ENCODE assay signal across 8 cellular contexts in genomic region chr1:218346391-218347204, GRCh38. TPM values are rescaled to one million over a fixed set of nuclear protein-coding genes. Genes with fewer than 3 reads are reported as not detected.
A peak's percentile ranks its signal among the peaks of the same experiment; 100 is the strongest.
DNase-seq lines count a peak whose midpoint lies in the region; ATAC-seq and TF ChIP-seq lines count a peak whose summit lies in the region.

No MANE protein-coding gene starts in this region.

- no peak overlapping the region for H3K27ac ChIP-seq in CD4-positive, alpha-beta T cell (ENCODE audit: low read depth, low read length)
- H3K27ac ChIP-seq in HUES6 (ENCODE audit: low read depth, low read length): no peak overlapping the region
- peak overlapping the region; percentile 47 for H3K27ac ChIP-seq in subcutaneous abdominal adipose tissue (ENCODE audit: low read depth, low read length)

- TF ChIP-seq CTCF in CD4-positive, alpha-beta T cell (IDR thresholded peaks at IDR 0.05): no peak
- TF ChIP-seq CTCF in astrocyte of the spinal cord (IDR thresholded peaks at IDR 0.05; ENCODE audit: low read depth, low read length) (no peak), kidney epithelial cell (IDR thresholded peaks at IDR 0.05; ENCODE audit: insufficient read depth, low read length, poor library complexity, severe bottlenecking) (no peak)

- peak in 1 of 10 experiments; percentile 1 for DNase-seq in CD4-positive, alpha-beta T cell
- DNase-seq in astrocyte of the spinal cord (ENCODE audit: low read depth, low spot score): peak; percentile 55
- DNase-seq in kidney epithelial cell (ENCODE audit: low read depth): no peak

- no peaks in the 10 kb centered on the region for H3K36me3 ChIP-seq in HUES6 (ENCODE audit: control insufficient read depth, insufficient read depth, low read length)
- no peaks in the 10 kb centered on the region for H3K36me3 ChIP-seq in kidney epithelial cell (ENCODE audit: control insufficient read depth, insufficient read depth, low read length)
- peaks cover 0 to 4% (median 0%) of the 10 kb centered on the region in 5 donors for H3K36me3 ChIP-seq in subcutaneous abdominal adipose tissue (ENCODE audit: control insufficient read depth in 5 of 5, insufficient read depth in 5 of 5, low read length in 5 of 5)

- H3K9ac ChIP-seq in HUES6 (ENCODE audit: low read length): peak overlapping the region; percentile 28
- H3K9ac ChIP-seq in subcutaneous abdominal adipose tissue (ENCODE audit: low read length in 5 of 5): peak overlapping the region in 4 of 5 donors; percentile 34 to 72 (median 65)

- peaks cover 43% of the 10 kb centered on the region for H3K27me3 Mint-ChIP-seq in CD4-positive, alpha-beta T cell

- POLR2A ChIA-PET in CD4-positive, alpha-beta T cell (lab: Charles Lee): interaction anchor here (1.6 kb wide), 1 partner anchor 828 kb away, joined by 5 read pairs; the partner anchor contains the start of gene LYPLAL1

- H3K4me1 Mint-ChIP-seq in CD4-positive, alpha-beta T cell (ENCODE audit: low read depth): peaks cover 42% of the 10 kb centered on the region

- in situ Hi-C loops in astrocyte of the spinal cord (cut with HindIII; ENCODE audit: low sequenced_read_pairs): no loop called here

- H3K4me3 ChIP-seq in HUES6 (ENCODE audit: low read depth, low read length) (peak overlapping the region; percentile 90), astrocyte of the spinal cord (ENCODE audit: low read depth, low read length) (peak overlapping the region; percentile 60), kidney epithelial cell (ENCODE audit: low read depth, low read length) (peak overlapping the region; percentile 87), subcutaneous abdominal adipose tissue (ENCODE audit: low read depth in 1 of 5, low read length in 5 of 5) (peak overlapping the region; percentile 73 to 84 (median 77))

- peaks cover 26% of the 10 kb centered on the region for H3K27me3 ChIP-seq in CD4-positive, alpha-beta T cell (ENCODE audit: control insufficient read depth, insufficient read depth, low read length)
- H3K27me3 ChIP-seq in HUES6 (ENCODE audit: control insufficient read depth, insufficient read depth, low read length) (peaks cover 50% of the 10 kb centered on the region), kidney epithelial cell (ENCODE audit: control insufficient read depth, insufficient read depth, low read length) (no peaks in the 10 kb centered on the region), subcutaneous abdominal adipose tissue (ENCODE audit: control insufficient read depth in 5 of 5, insufficient read depth in 4 of 5, low read length in 5 of 5) (no peaks in the 10 kb centered on the region)

- H3K9me3 ChIP-seq in CD4-positive, alpha-beta T cell (ENCODE audit: control insufficient read depth, low read length): no peaks in the 10 kb centered on the region
- no peaks in the 10 kb centered on the region for H3K9me3 ChIP-seq in HUES6 (ENCODE audit: control insufficient read depth, insufficient read depth, low read depth, low read length)
- H3K9me3 ChIP-seq in subcutaneous abdominal adipose tissue (ENCODE audit: control insufficient read depth in 5 of 5, low read length in 5 of 5): no peaks in the 10 kb centered on the region

- no peak for ATAC-seq in CD4-positive, alpha-beta T cell (ENCODE audit: poor library complexity)
- ATAC-seq in HG02981 (IDR thresholded peaks at IDR 0.05; ENCODE audit: unreplicated experiment) (no peak), HG02840 (IDR thresholded peaks at IDR 0.05; ENCODE audit: low FRiP score, unreplicated experiment) (no peak), GM21737 (IDR thresholded peaks at IDR 0.05; ENCODE audit: unreplicated experiment) (no peak)

- no peaks in the 10 kb centered on the region for H3K9me3 Mint-ChIP-seq in CD4-positive, alpha-beta T cell

- H3K27ac Mint-ChIP-seq in CD4-positive, alpha-beta T cell: peak overlapping the region; percentile 8

- peaks cover 3% of the 10 kb centered on the region for H3K36me3 Mint-ChIP-seq in CD4-positive, alpha-beta T cell (ENCODE audit: low read depth)

- intact Hi-C loops in CD4-positive, alpha-beta T cell (cut with DNase I, micrococcal nuclease): no loop called here

- no peak overlapping the region for H3K4me3 Mint-ChIP-seq in CD4-positive, alpha-beta T cell

- peaks cover 16% of the 10 kb centered on the region for H3K4me1 ChIP-seq in HUES6 (ENCODE audit: control insufficient read depth, insufficient read depth, low read length)
- peaks cover 2 to 55% (median 51%) of the 10 kb centered on the region in 5 donors for H3K4me1 ChIP-seq in subcutaneous abdominal adipose tissue (ENCODE audit: control insufficient read depth in 5 of 5, insufficient read depth in 5 of 5, low read length in 5 of 5)

- CTCF ChIA-PET in CD4-positive, alpha-beta T cell (lab: Charles Lee): no interaction called here

RNA-seq across cellular contexts. Expression of gene TGFB2, which starts 1.5 kb away (rescaled TPM):
- total RNA-seq in CD4-positive, alpha-beta T cell: under 1 TPM; 0.11 TPM
- total RNA-seq in kidney epithelial cell: 30.1 and 34.4 TPM in 2 replicates

Comparison
In these comparisons a context has a peak if more than half of its experiments do, and no peak if none do; other contexts are left out.
1. RNA of gene TGFB2, which starts 1.5 kb away (total RNA-seq): 30.1 to 34.4 TPM in kidney epithelial cell; 0.11 TPM in CD4-positive, alpha-beta T cell; every median in the first group is over 10 times any median in the second.
2. Peak in every context shown above with its lines, with median percentiles within 50 percentile points of each other: H3K4me3 ChIP-seq.